16 cellular contexts compared by ENCODE assay signal in genomic region chr9:117494401-117495130, GRCh38.
DNase-seq lines count a peak whose midpoint lies in the region; ATAC-seq and TF ChIP-seq lines count a peak whose summit lies in the region.
"Had no signal": no experiment of that assay in that cellular context is flagged by ENCODE, and none has a peak within 500 bp of the region (broad histone marks: within the 10 kb centered on the region; RNA-seq: fewer than 3 reads in every experiment).

No MANE protein-coding gene starts in this region.

- no peak overlapping the region for H3K27ac Mint-ChIP-seq in activated naive CD8-positive, alpha-beta T cell treated with anti-CD3 and anti-CD28 coated beads, Interleukin-2, amount 50 U/mL, for 24 hours
- H3K27ac Mint-ChIP-seq: activated CD4-positive, alpha-beta T cell treated with anti-CD3 and anti-CD28 coated beads, Interleukin-2, amount 10 ng/mL, durations not matched to agents 7 days and 5 days; activated naive CD4-positive, alpha-beta T cell treated with anti-CD3 and anti-CD28 coated beads, Interleukin-2, amount 50 U/mL, for 24 hours; effector memory CD8-positive, alpha-beta T cell; nephron progenitor cell; stimulated activated effector memory CD8-positive, alpha-beta T cell treated with anti-CD3 and anti-CD28 coated beads, Interleukin-12 subunit alpha, Interleukin-12 subunit beta, amount 100 ng/mL, for 72 hours had no signal

- WGBS in liver, result 7% methylated on average over 3 of the region's 3 CpGs
- 11 to 23% methylated on average over 3 of the region's 3 CpGs for WGBS in transverse colon (ENCODE audit: low coverage in 1 of 2), 2 donors
- WGBS in adrenal gland, 4 donors, result 7 to 17% (median 12%) methylated on average over 3 of the region's 3 CpGs

- no peak for TF ChIP-seq POLR2A in transverse colon (IDR thresholded peaks at IDR 0.05)
- TF ChIP-seq POLR2A in adrenal gland (IDR thresholded peaks at IDR 0.05), result no peak

- TF ChIP-seq RAD21 in liver (IDR thresholded peaks at IDR 0.05), result no peak

- no peaks in the 10 kb centered on the region for H3K36me3 Mint-ChIP-seq in activated naive CD8-positive, alpha-beta T cell treated with anti-CD3 and anti-CD28 coated beads, Interleukin-2, amount 50 U/mL, for 24 hours (ENCODE audit: low read depth)
- H3K36me3 Mint-ChIP-seq: activated naive CD4-positive, alpha-beta T cell treated with anti-CD3 and anti-CD28 coated beads, Interleukin-2, amount 50 U/mL, for 24 hours; stimulated activated effector memory CD8-positive, alpha-beta T cell treated with anti-CD3 and anti-CD28 coated beads, Interleukin-12 subunit alpha, Interleukin-12 subunit beta, amount 100 ng/mL, for 72 hours had no signal

- no peaks in the 10 kb centered on the region for H3K27me3 ChIP-seq in liver (ENCODE audit: control insufficient read depth in 4 of 4, insufficient read depth in 4 of 4, low read length in 3 of 4)
- H3K27me3 ChIP-seq in transverse colon, result no peaks in the 10 kb centered on the region
- no peaks in the 10 kb centered on the region for H3K27me3 ChIP-seq in adrenal gland
- H3K27me3 ChIP-seq: BLaER1 had no signal

- in situ Hi-C loops in transverse colon (cut with MboI; ENCODE audit: low pct_ligation_motif_present in 1 of 4, low pct_unique_long_range_greater_than_20kb in 1 of 4, low sequenced_read_pairs in 3 of 4), result loop anchor here in 1 of 4 donors (5.0 kb wide), 1 partner anchor 53 kb away; no protein-coding TSS in a partner anchor

- no peak for TF ChIP-seq EP300 in transverse colon (IDR thresholded peaks at IDR 0.05; ENCODE audit: low read depth)

- H3K4me1 ChIP-seq in liver (ENCODE audit: control insufficient read depth in 4 of 4, insufficient read depth in 4 of 4, low read length in 3 of 4) (peaks cover 0 to 59% (median 41%) of the 10 kb centered on the region in 4 donors), transverse colon (peaks cover 0 to 7% (median 3%) of the 10 kb centered on the region in 4 donors), adrenal gland (replicated peaks in 1 of 2) (no peaks in the 10 kb centered on the region)
- H3K4me1 ChIP-seq: BLaER1 had no signal

- TF ChIP-seq CTCF in liver (IDR thresholded peaks at IDR 0.05; ENCODE audit: low read depth, low read length, missing input control) (no peak), transverse colon (IDR thresholded peaks at IDR 0.05) (no peak), adrenal gland (IDR thresholded peaks at IDR 0.05) (no peak)

- no peaks in the 10 kb centered on the region for H3K9me3 ChIP-seq in liver (ENCODE audit: control insufficient read depth in 4 of 4, low read length in 3 of 4)
- no peaks in the 10 kb centered on the region for H3K9me3 ChIP-seq in transverse colon
- no peaks in the 10 kb centered on the region for H3K9me3 ChIP-seq in adrenal gland (replicated peaks in 1 of 3)
- H3K9me3 ChIP-seq: BLaER1 had no signal

- no peak overlapping the region for H3K4me3 Mint-ChIP-seq in activated naive CD8-positive, alpha-beta T cell treated with anti-CD3 and anti-CD28 coated beads, Interleukin-2, amount 50 U/mL, for 24 hours
- H3K4me3 Mint-ChIP-seq: activated CD4-positive, alpha-beta T cell treated with anti-CD3 and anti-CD28 coated beads, Interleukin-2, amount 10 ng/mL, durations not matched to agents 7 days and 5 days; activated naive CD4-positive, alpha-beta T cell treated with anti-CD3 and anti-CD28 coated beads, Interleukin-2, amount 50 U/mL, for 24 hours; effector memory CD8-positive, alpha-beta T cell; nephron progenitor cell; stimulated activated effector memory CD8-positive, alpha-beta T cell treated with anti-CD3 and anti-CD28 coated beads, Interleukin-12 subunit alpha, Interleukin-12 subunit beta, amount 100 ng/mL, for 72 hours had no signal

- DNase-seq in DMS 273 (lab: John Stamatoyannopoulos, UW; ENCODE audit: unreplicated experiment) (peak; percentile 54), NCI-H1694 treated with DMSO at 0.1 percent for 48 hours (lab: John Stamatoyannopoulos, UW) (peak; percentile 64), astrocyte of the hippocampus (ENCODE audit: low read depth, low spot score) (peak; percentile 8), transverse colon (no peak), adrenal gland (no peak)
- no peak for DNase-seq in stimulated activated CD4-positive, alpha-beta T cell treated with anti-CD3 and anti-CD28 coated beads, Interleukin-2, amount 100 ng/mL, for 48 hours
- DNase-seq in activated naive CD8-positive, alpha-beta T cell treated with anti-CD3 and anti-CD28 coated beads, Interleukin-2, amount 50 U/mL, for 24 hours, result no peak
- DNase-seq: activated CD4-positive, alpha-beta T cell treated with anti-CD3 and anti-CD28 coated beads, Interleukin-2, amount 10 ng/mL, durations not matched to agents 7 days and 5 days; effector memory CD8-positive, alpha-beta T cell; HCEC 1CT; nephron progenitor cell had no signal

- H3K4me3 ChIP-seq in liver (ENCODE audit: low read depth in 1 of 3, low read length in 3 of 3), result peak overlapping the region; percentile 18 to 38 (median 30)
- no peak overlapping the region for H3K4me3 ChIP-seq in transverse colon
- peak overlapping the region in 1 of 4 donors; percentile 50 for H3K4me3 ChIP-seq in adrenal gland
- H3K4me3 ChIP-seq: BLaER1, SK-N-MC had no signal

- no peak for ATAC-seq in activated naive CD8-positive, alpha-beta T cell treated with anti-CD3 and anti-CD28 coated beads, Interleukin-2, amount 50 U/mL, for 24 hours
- ATAC-seq: effector memory CD8-positive, alpha-beta T cell; stimulated activated effector memory CD8-positive, alpha-beta T cell treated with anti-CD3 and anti-CD28 coated beads, Interleukin-12 subunit alpha, Interleukin-12 subunit beta, amount 100 ng/mL, for 72 hours had no signal

- no peaks in the 10 kb centered on the region for H3K36me3 ChIP-seq in liver (ENCODE audit: control insufficient read depth in 4 of 4, insufficient read depth in 3 of 4, low read depth in 1 of 4, low read length in 3 of 4)
- H3K36me3 ChIP-seq in transverse colon, result no peaks in the 10 kb centered on the region
- H3K36me3 ChIP-seq in adrenal gland (replicated peaks in 1 of 2), result no peaks in the 10 kb centered on the region
- H3K36me3 ChIP-seq: BLaER1 had no signal

- H3K27me3 Mint-ChIP-seq in activated naive CD8-positive, alpha-beta T cell treated with anti-CD3 and anti-CD28 coated beads, Interleukin-2, amount 50 U/mL, for 24 hours, result peaks cover 1% of the 10 kb centered on the region
- H3K27me3 Mint-ChIP-seq: activated CD4-positive, alpha-beta T cell treated with anti-CD3 and anti-CD28 coated beads, Interleukin-2, amount 10 ng/mL, durations not matched to agents 7 days and 5 days; effector memory CD8-positive, alpha-beta T cell had no signal

- H3K9ac ChIP-seq in liver (ENCODE audit: low read depth in 1 of 2, low read length in 2 of 2), result peak overlapping the region; percentile 23 to 26
- H3K9ac ChIP-seq: BLaER1 had no signal

- H3K4me1 Mint-ChIP-seq in activated naive CD8-positive, alpha-beta T cell treated with anti-CD3 and anti-CD28 coated beads, Interleukin-2, amount 50 U/mL, for 24 hours, result no peaks in the 10 kb centered on the region
- H3K4me1 Mint-ChIP-seq: activated CD4-positive, alpha-beta T cell treated with anti-CD3 and anti-CD28 coated beads, Interleukin-2, amount 10 ng/mL, durations not matched to agents 7 days and 5 days; activated naive CD4-positive, alpha-beta T cell treated with anti-CD3 and anti-CD28 coated beads, Interleukin-2, amount 50 U/mL, for 24 hours; stimulated activated effector memory CD8-positive, alpha-beta T cell treated with anti-CD3 and anti-CD28 coated beads, Interleukin-12 subunit alpha, Interleukin-12 subunit beta, amount 100 ng/mL, for 72 hours had no signal

- intact Hi-C loops in transverse colon (cut with DNase I; ENCODE audit: low total_unique reads) (no loop called here), adrenal gland (cut with DNase I) (no loop called here)

- peak overlapping the region; percentile 16 to 40 for H3K27ac ChIP-seq in liver (ENCODE audit: low read depth in 1 of 2, low read length in 2 of 2)
- H3K27ac ChIP-seq in transverse colon, result no peak overlapping the region
- H3K27ac ChIP-seq in adrenal gland, result no peak overlapping the region
- H3K27ac ChIP-seq: BLaER1, SK-N-MC had no signal

- peaks cover 9% of the 10 kb centered on the region for H3K9me3 Mint-ChIP-seq in activated naive CD8-positive, alpha-beta T cell treated with anti-CD3 and anti-CD28 coated beads, Interleukin-2, amount 50 U/mL, for 24 hours
- H3K9me3 Mint-ChIP-seq: activated CD4-positive, alpha-beta T cell treated with anti-CD3 and anti-CD28 coated beads, Interleukin-2, amount 10 ng/mL, durations not matched to agents 7 days and 5 days had no signal

TF ChIP-seq in liver, 16 proteins besides CTCF, POLR2A, EP300 and RAD21 (continues in another document):
- TF ChIP-seq HNF4A (conservative IDR thresholded peaks at IDR 0.05), result no peak
- TF ChIP-seq EGR1 (IDR thresholded peaks at IDR 0.05; ENCODE audit: low read depth in 2 of 2), result no peak
- no peak for TF ChIP-seq NR2F2 (IDR thresholded peaks at IDR 0.05)
- TF ChIP-seq TAF1 (conservative IDR thresholded peaks at IDR 0.05), result no peak
- no peak for TF ChIP-seq JUND (IDR thresholded peaks at IDR 0.05)
- no peak for TF ChIP-seq FOXA2 (IDR thresholded peaks at IDR 0.05)
- TF ChIP-seq, protein P1, sequence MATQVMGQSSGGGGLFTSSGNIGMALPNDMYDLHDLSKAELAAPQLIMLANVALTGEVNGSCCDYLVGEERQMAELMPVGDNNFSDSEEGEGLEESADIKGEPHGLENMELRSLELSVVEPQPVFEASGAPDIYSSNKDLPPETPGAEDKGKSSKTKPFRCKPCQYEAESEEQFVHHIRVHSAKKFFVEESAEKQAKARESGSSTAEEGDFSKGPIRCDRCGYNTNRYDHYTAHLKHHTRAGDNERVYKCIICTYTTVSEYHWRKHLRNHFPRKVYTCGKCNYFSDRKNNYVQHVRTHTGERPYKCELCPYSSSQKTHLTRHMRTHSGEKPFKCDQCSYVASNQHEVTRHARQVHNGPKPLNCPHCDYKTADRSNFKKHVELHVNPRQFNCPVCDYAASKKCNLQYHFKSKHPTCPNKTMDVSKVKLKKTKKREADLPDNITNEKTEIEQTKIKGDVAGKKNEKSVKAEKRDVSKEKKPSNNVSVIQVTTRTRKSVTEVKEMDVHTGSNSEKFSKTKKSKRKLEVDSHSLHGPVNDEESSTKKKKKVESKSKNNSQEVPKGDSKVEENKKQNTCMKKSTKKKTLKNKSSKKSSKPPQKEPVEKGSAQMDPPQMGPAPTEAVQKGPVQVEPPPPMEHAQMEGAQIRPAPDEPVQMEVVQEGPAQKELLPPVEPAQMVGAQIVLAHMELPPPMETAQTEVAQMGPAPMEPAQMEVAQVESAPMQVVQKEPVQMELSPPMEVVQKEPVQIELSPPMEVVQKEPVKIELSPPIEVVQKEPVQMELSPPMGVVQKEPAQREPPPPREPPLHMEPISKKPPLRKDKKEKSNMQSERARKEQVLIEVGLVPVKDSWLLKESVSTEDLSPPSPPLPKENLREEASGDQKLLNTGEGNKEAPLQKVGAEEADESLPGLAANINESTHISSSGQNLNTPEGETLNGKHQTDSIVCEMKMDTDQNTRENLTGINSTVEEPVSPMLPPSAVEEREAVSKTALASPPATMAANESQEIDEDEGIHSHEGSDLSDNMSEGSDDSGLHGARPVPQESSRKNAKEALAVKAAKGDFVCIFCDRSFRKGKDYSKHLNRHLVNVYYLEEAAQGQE (IDR thresholded peaks at IDR 0.05), result no peak
- TF ChIP-seq GABPA (IDR thresholded peaks at IDR 0.05 in 1 of 2, conservative IDR thresholded peaks at IDR 0.05 in 1 of 2), result no peak
- TF ChIP-seq YY1 (IDR thresholded peaks at IDR 0.05), result no peak

Comparison
In these comparisons a context has a peak if more than half of its experiments do, and no peak if none do; other contexts are left out.
1. DNase-seq: peak in DMS 273 (single experiment), NCI-H1694 treated with DMSO at 0.1 percent for 48 hours (single experiment) and astrocyte of the hippocampus (single experiment); none in stimulated activated CD4-positive, alpha-beta T cell treated with anti-CD3 and anti-CD28 coated beads, Interleukin-2, amount 100 ng/mL, for 48 hours (0 of 2), activated naive CD8-positive, alpha-beta T cell treated with anti-CD3 and anti-CD28 coated beads, Interleukin-2, amount 50 U/mL, for 24 hours (single experiment), transverse colon (single experiment) and adrenal gland (0 of 7).
2. H3K27ac ChIP-seq: peak in liver (2 of 2); none in transverse colon (0 of 4) and adrenal gland (0 of 5).
3. H3K4me3 ChIP-seq: peak in liver (3 of 3); none in transverse colon (0 of 4).